1 cellular context compared by ENCODE assay signal in the genomic region with DNA sequence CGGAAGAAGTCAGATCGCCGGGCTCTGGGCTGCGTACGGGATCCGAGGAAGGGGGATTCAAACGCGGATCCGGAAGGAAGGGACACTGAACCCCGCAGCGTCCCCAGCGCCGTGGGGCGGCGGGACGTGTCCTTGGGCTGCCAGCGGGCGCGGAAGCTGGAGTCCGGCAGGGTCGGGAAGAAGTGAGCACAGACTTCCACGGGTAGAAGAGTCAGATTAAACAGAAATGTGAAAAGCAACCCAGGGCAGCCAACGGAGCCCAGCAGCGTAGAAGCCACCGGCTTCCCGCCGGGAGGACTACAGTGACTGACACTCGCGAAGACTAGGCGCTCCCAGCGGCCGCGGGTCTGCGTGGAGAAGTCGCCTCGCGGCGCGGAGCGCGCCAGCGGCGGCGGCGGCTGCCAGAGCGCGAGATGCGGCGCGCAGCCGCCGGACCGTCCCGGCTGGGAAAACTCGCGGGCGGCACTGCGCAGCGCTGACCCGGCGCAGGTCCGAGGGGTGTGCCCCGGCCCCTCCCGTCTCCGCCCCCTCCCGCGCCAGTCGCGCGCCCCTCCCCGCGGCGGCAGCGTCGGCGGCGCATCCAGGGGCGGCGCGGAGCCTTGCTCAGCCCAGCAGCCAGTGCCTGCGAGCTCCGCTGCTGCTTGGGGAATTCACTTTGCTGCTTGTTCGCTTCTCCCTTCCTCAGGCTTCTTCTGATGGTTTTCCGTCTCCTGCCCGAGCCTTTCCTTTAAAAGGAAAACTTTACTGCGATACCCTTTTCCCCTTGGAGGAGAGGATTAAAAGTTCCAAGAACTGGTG.
A peak's percentile ranks its signal among the peaks of the same experiment; 100 is the strongest.
TF ChIP-seq lines count a peak whose summit lies in the region.

A gene (plus strand): TSS at position 618 of the 798 bp plus-strand sequence. CDS start 239 bp downstream, outside the sequence.

TF ChIP-seq in GM23338, 12 proteins besides CTCF, POLR2A, EP300 and RAD21:
- TF ChIP-seq, protein P1, sequence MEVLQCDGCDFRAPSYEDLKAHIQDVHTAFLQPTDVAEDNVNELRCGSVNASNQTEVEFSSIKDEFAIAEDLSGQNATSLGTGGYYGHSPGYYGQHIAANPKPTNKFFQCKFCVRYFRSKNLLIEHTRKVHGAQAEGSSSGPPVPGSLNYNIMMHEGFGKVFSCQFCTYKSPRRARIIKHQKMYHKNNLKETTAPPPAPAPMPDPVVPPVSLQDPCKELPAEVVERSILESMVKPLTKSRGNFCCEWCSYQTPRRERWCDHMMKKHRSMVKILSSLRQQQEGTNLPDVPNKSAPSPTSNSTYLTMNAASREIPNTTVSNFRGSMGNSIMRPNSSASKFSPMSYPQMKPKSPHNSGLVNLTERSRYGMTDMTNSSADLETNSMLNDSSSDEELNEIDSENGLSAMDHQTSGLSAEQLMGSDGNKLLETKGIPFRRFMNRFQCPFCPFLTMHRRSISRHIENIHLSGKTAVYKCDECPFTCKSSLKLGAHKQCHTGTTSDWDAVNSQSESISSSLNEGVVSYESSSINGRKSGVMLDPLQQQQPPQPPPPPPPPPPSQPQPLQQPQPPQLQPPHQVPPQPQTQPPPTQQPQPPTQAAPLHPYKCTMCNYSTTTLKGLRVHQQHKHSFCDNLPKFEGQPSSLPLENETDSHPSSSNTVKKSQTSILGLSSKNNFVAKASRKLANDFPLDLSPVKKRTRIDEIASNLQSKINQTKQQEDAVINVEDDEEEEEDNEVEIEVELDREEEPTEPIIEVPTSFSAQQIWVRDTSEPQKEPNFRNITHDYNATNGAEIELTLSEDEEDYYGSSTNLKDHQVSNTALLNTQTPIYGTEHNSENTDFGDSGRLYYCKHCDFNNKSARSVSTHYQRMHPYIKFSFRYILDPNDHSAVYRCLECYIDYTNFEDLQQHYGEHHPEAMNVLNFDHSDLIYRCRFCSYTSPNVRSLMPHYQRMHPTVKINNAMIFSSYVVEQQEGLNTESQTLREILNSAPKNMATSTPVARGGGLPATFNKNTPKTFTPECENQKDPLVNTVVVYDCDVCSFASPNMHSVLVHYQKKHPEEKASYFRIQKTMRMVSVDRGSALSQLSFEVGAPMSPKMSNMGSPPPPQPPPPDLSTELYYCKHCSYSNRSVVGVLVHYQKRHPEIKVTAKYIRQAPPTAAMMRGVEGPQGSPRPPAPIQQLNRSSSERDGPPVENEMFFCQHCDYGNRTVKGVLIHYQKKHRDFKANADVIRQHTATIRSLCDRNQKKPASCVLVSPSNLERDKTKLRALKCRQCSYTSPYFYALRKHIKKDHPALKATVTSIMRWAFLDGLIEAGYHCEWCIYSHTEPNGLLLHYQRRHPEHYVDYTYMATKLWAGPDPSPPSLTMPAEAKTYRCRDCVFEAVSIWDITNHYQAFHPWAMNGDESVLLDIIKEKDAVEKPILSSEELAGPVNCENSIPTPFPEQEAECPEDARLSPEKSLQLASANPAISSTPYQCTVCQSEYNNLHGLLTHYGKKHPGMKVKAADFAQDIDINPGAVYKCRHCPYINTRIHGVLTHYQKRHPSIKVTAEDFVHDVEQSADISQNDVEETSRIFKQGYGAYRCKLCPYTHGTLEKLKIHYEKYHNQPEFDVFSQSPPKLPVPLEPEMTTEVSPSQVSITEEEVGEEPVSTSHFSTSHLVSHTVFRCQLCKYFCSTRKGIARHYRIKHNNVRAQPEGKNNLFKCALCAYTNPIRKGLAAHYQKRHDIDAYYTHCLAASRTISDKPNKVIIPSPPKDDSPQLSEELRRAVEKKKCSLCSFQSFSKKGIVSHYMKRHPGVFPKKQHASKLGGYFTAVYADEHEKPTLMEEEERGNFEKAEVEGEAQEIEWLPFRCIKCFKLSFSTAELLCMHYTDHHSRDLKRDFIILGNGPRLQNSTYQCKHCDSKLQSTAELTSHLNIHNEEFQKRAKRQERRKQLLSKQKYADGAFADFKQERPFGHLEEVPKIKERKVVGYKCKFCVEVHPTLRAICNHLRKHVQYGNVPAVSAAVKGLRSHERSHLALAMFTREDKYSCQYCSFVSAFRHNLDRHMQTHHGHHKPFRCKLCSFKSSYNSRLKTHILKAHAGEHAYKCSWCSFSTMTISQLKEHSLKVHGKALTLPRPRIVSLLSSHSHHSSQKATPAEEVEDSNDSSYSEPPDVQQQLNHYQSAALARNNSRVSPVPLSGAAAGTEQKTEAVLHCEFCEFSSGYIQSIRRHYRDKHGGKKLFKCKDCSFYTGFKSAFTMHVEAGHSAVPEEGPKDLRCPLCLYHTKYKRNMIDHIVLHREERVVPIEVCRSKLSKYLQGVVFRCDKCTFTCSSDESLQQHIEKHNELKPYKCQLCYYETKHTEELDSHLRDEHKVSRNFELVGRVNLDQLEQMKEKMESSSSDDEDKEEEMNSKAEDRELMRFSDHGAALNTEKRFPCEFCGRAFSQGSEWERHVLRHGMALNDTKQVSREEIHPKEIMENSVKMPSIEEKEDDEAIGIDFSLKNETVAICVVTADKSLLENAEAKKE (CRISPR knock-in tag; IDR thresholded peaks at IDR 0.05): no peak
- no peak for TF ChIP-seq POLR2AphosphoS5 (IDR thresholded peaks at IDR 0.05; ENCODE audit: low read depth)
- peak; percentile 76 for TF ChIP-seq EZH2 (IDR thresholded peaks at IDR 0.05; ENCODE audit: low read depth, unreplicated experiment)
- TF ChIP-seq STAT1 (IDR thresholded peaks at IDR 0.05; ENCODE audit: unreplicated experiment): no peak
